Comparison of ENCODE assay signal across 22 cellular contexts in genomic region chr12:27575099-27575779, GRCh38. TPM values are rescaled to one million over a fixed set of nuclear protein-coding genes. Genes with fewer than 3 reads are reported as not detected.
A peak's percentile ranks its signal among the peaks of the same experiment; 100 is the strongest.
DNase-seq lines count a peak whose midpoint lies in the region; ATAC-seq and TF ChIP-seq lines count a peak whose summit lies in the region.
"Had no signal": no experiment of that assay in that cellular context is flagged by ENCODE, and none has a peak within 500 bp of the region (broad histone marks: within the 10 kb centered on the region; RNA-seq: fewer than 3 reads in every experiment).

No MANE protein-coding gene starts in this region.

- ATAC-seq in HCT116 (no peak), GM18520 (IDR thresholded peaks at IDR 0.05; ENCODE audit: unreplicated experiment) (no peak)
- ATAC-seq: esophagus mucosa; HepG2; left cardiac atrium; stimulated activated effector memory CD8-positive, alpha-beta T cell treated with anti-CD3 and anti-CD28 coated beads, Interleukin-12 subunit alpha, Interleukin-12 subunit beta, amount 100 ng/mL, for 72 hours had no signal

- H3K4me3 ChIP-seq in HCT116 (replicated peaks in 1 of 2; ENCODE audit: low read depth in 1 of 2, low read length in 2 of 2) (no peak overlapping the region), SJSA1 (no peak overlapping the region), smooth muscle cell (no peak overlapping the region), foreskin fibroblast (ENCODE audit: low read depth in 1 of 2, low read length in 2 of 2) (no peak overlapping the region), BE2C (ENCODE audit: low read depth, low read length) (no peak overlapping the region)
- H3K4me3 ChIP-seq: colonic mucosa, Peyer's patch, skin epidermis had no signal

- H2AFZ ChIP-seq in HCT116 (ENCODE audit: low read depth, low read length, poor library complexity, severe bottlenecking) = no peak overlapping the region
- H2AFZ ChIP-seq in smooth muscle cell (ENCODE audit: low read depth) = no peak overlapping the region
- H2AFZ ChIP-seq: parathyroid adenoma had no signal

- no peak for TF ChIP-seq POLR2A in HCT116 (IDR thresholded peaks at IDR 0.05; ENCODE audit: borderline replicate concordance, extremely low read depth, insufficient read depth, insufficient read length)

- no peak for DNase-seq in HCT116 (ENCODE audit: low read depth, low spot score)
- peak in 1 of 2 experiments; percentile 42 for DNase-seq in SJSA1 (ENCODE audit: low read depth in 1 of 2, low spot score in 2 of 2)
- peak; percentile 45 for DNase-seq in fibroblast of peridontal ligament (ENCODE audit: extremely low read depth)
- DNase-seq in smooth muscle cell (lab: John Stamatoyannopoulos, UW; ENCODE audit: unreplicated experiment) = no peak
- DNase-seq in foreskin fibroblast = no peak
- no peak for DNase-seq in NCI-H2029 treated with DMSO at 0.1 percent for 48 hours (lab: John Stamatoyannopoulos, UW)
- no peak for DNase-seq in BE2C
- DNase-seq: activated CD8-positive, alpha-beta memory T cell treated with anti-CD3 and anti-CD28 coated beads for 24 hours; aorta; C1 segment of cervical spinal cord; colonic mucosa; hypothalamus; left cardiac atrium; NCI-H774; Peyer's patch; WERI-Rb-1 had no signal

- intact Hi-C loops in HCT116 (cut with micrococcal nuclease) = no loop called here

- POLR2A ChIA-PET in HCT116 (lab: Charles Lee) = no interaction called here

- no peak for TF ChIP-seq RAD21 in HCT116 (IDR thresholded peaks at IDR 0.05; ENCODE audit: low read depth)

- H3F3A ChIP-seq in smooth muscle cell (ENCODE audit: low read depth) = no peaks in the 10 kb centered on the region

- no peaks in the 10 kb centered on the region for H3K9me3 ChIP-seq in HCT116 (ENCODE audit: control insufficient read depth in 1 of 2, insufficient read depth in 1 of 2, low read depth in 1 of 2, low read length in 2 of 2)
- no peaks in the 10 kb centered on the region for H3K9me3 ChIP-seq in SJSA1 (replicated peaks)
- no peaks in the 10 kb centered on the region for H3K9me3 ChIP-seq in smooth muscle cell (replicated peaks; ENCODE audit: low read depth)
- H3K9me3 ChIP-seq in BE2C = no peaks in the 10 kb centered on the region
- H3K9me3 ChIP-seq: colonic mucosa, Peyer's patch had no signal

- H4K20me1 ChIP-seq in HCT116 (ENCODE audit: insufficient read depth) (no peaks in the 10 kb centered on the region), smooth muscle cell (ENCODE audit: low read depth) (peaks cover 43% of the 10 kb centered on the region)

- H3K36me3 ChIP-seq in HCT116 (ENCODE audit: control insufficient read depth in 1 of 2, insufficient read depth in 2 of 2, low read length in 2 of 2) (peaks cover 0 to 3% of the 10 kb centered on the region in 2 experiments; a peak in 2 of 4 replicates), SJSA1 (peaks cover 6% of the 10 kb centered on the region; the same call in 1 of the 2 replicates), smooth muscle cell (ENCODE audit: low read depth) (peaks cover 7% of the 10 kb centered on the region), BE2C (no peaks in the 10 kb centered on the region)
- H3K36me3 ChIP-seq: colonic mucosa, Peyer's patch, WERI-Rb-1 had no signal

- CTCF ChIA-PET in HCT116 (lab: Charles Lee) = no interaction called here

- TF ChIP-seq CTCF in HCT116 (IDR thresholded peaks at IDR 0.05 in 2 of 3, conservative IDR thresholded peaks at IDR 0.05 in 1 of 3; ENCODE audit: borderline replicate concordance in 1 of 3, insufficient read depth in 1 of 3, low read depth in 2 of 3, low read length in 2 of 3) = no peak
- TF ChIP-seq CTCF in smooth muscle cell (IDR thresholded peaks at IDR 0.05; ENCODE audit: borderline replicate concordance, insufficient read depth, poor library complexity, severe bottlenecking) = no peak
- no peak for TF ChIP-seq CTCF in foreskin fibroblast (IDR thresholded peaks at IDR 0.05; ENCODE audit: low read depth, low read length)
- TF ChIP-seq CTCF in BE2C (IDR thresholded peaks at IDR 0.05; ENCODE audit: low read depth, low read length) = no peak

- H3K27ac ChIP-seq in HCT116 (ENCODE audit: low read depth, low read length) (no peak overlapping the region), SJSA1 (peak overlapping the region; percentile 80), smooth muscle cell (ENCODE audit: low read depth) (peak overlapping the region; percentile 92)
- H3K27ac ChIP-seq: colonic mucosa, parathyroid adenoma, Peyer's patch, WERI-Rb-1 had no signal

- H3K4me1 ChIP-seq in HCT116 (ENCODE audit: control insufficient read depth in 1 of 2, insufficient read depth in 2 of 2, low read length in 2 of 2) (peaks cover 42 to 75% of the 10 kb centered on the region in 2 experiments), SJSA1 (replicated peaks) (peaks cover 63% of the 10 kb centered on the region), smooth muscle cell (ENCODE audit: low read depth) (peaks cover 14% of the 10 kb centered on the region), BE2C (no peaks in the 10 kb centered on the region)
- H3K4me1 ChIP-seq: colonic mucosa, parathyroid adenoma, Peyer's patch had no signal

- BruUV-seq in HCT116 (replicated peaks; lab: Mats Ljungman, UMichigan) = no TSS peak

- peaks cover 54% of the 10 kb centered on the region for H3K79me2 ChIP-seq in HCT116 (ENCODE audit: insufficient read depth, low read length)
- peaks cover 94% of the 10 kb centered on the region for H3K79me2 ChIP-seq in smooth muscle cell (ENCODE audit: low read depth)

- H3K9me2 ChIP-seq in HCT116 (ENCODE audit: insufficient read depth) = no peaks in the 10 kb centered on the region

- H3K27me3 ChIP-seq in HCT116 (ENCODE audit: insufficient read depth, low read length) = no peaks in the 10 kb centered on the region
- H3K27me3 ChIP-seq in SJSA1 (replicated peaks) = no peaks in the 10 kb centered on the region
- H3K27me3 ChIP-seq in smooth muscle cell (ENCODE audit: low read depth) = no peaks in the 10 kb centered on the region
- H3K27me3 ChIP-seq in BE2C = no peaks in the 10 kb centered on the region
- H3K27me3 ChIP-seq: colonic mucosa, Peyer's patch had no signal

- 65% methylated on average over 1 of the region's 1 CpG for WGBS in smooth muscle cell (ENCODE audit: low lambda C conversion rate)

- RAD21 ChIA-PET in HCT116 (lab: Charles Lee; ENCODE audit: low non-redundant PET in 1 of 2, low total read pairs in 2 of 2, uncharacterized antibody in 2 of 2, unreplicated experiment in 2 of 2) = no interaction called here

- H3K9ac ChIP-seq in HCT116 (ENCODE audit: low read length) (no peak overlapping the region), smooth muscle cell (ENCODE audit: low read depth) (peak overlapping the region; percentile 42)
- H3K9ac ChIP-seq: parathyroid adenoma had no signal

- H3K4me2 ChIP-seq in HCT116 (ENCODE audit: low read length) = peak overlapping the region; percentile 49; the same call in 1 of the 2 replicates
- peak overlapping the region; percentile 61 for H3K4me2 ChIP-seq in smooth muscle cell

TF ChIP-seq in HCT116, 20 proteins besides CTCF, POLR2A, EP300 and RAD21 (continues in another document):
- no peak for TF ChIP-seq ATF3 (IDR thresholded peaks at IDR 0.05)
- no peak for TF ChIP-seq ZBTB33 (IDR thresholded peaks at IDR 0.05; ENCODE audit: extremely low read depth, insufficient replicate concordance, low read length)
- TF ChIP-seq POLR2AphosphoS5 (IDR thresholded peaks at IDR 0.05; ENCODE audit: low read depth, low read length) = no peak
- no peak for TF ChIP-seq SP1 (IDR thresholded peaks at IDR 0.05; ENCODE audit: low read depth)
- TF ChIP-seq FOSL1 (IDR thresholded peaks at IDR 0.05; ENCODE audit: low read depth) = no peak
- no peak for TF ChIP-seq SRF (IDR thresholded peaks at IDR 0.05; ENCODE audit: low read depth)
- no peak for TF ChIP-seq ELF1 (IDR thresholded peaks at IDR 0.05; ENCODE audit: borderline replicate concordance, low read depth)
- no peak for TF ChIP-seq EGR1 (IDR thresholded peaks at IDR 0.05; ENCODE audit: low read depth)
- TF ChIP-seq ZNF274 (IDR thresholded peaks at IDR 0.05; ENCODE audit: low read depth, low read length) = no peak

RNA-seq across cellular contexts. Expression of gene PPFIBP1, which starts 51.2 kb away (rescaled TPM):
- total RNA-seq in HCT116 (2021; ENCODE audit: unreplicated experiment) (102 TPM), smooth muscle cell (150 and 156 TPM in 2 replicates)
- polyA plus RNA-seq in HCT116 (2012) = 33.8 and 36.6 TPM in 2 replicates
- 52.9 and 86.9 TPM in 2 replicates for total RNA-seq in SJSA1 (2014; rRNA removed; shearing (Covaris generic))
- 45.7 and 79.1 TPM in 2 replicates for polyA plus RNA-seq in smooth muscle cell
- 18.4 TPM for polyA plus RNA-seq in BE2C (2012; ENCODE audit: insufficient read depth, insufficient read length, low read depth)
